8 cellular contexts compared by ENCODE assay signal in the genomic region with DNA sequence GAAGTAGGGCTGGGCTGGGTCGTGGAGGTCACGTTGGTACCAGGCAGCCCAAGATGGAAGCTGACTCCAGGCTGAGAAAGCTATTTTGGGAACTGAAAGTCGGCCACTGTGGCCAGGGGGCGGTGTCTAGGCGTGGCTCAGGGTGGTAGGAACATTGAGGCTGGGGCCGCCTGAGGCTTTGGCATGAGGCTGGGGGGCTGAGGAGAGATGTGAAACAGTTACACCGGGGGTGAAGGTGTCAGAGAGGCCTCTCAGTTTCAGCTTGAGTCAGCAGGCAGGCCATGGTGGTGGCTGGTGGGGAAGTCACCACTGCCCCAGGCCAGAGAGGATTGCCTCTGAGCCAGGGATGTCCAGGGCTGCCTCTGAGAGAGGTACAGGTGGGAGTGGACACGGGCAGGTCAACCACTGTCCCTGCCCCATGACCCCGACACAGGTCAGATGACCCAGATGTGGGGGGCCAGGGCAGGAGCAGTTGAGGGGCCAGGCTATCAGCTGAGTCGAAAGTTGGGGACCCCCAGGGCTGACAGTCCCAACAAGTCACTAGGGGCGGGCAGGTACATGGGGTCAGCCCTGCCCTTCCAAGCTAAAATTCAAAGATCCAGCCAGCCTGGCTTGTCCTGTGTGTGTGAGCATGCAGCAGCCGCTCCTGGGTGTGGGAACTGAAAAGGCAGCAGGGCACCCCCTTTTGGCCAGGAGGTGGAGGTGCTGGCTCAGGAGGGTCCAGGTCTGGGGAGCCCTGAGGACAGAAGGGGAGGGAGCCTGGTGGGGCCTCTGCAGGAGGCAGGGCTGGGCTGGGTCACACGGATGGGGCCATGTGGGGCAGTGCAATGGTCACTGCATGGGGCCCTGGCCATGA. TPM values are rescaled to one million over a fixed set of nuclear protein-coding genes. Genes with fewer than 3 reads are reported as not detected.
DNase-seq lines count a peak whose midpoint lies in the region; ATAC-seq and TF ChIP-seq lines count a peak whose summit lies in the region.

No MANE protein-coding gene starts in this region.

- H3K4me1 Mint-ChIP-seq in CD4-positive, alpha-beta T cell (ENCODE audit: low read depth) = peaks cover 17% of the 10 kb centered on the region
- peaks cover 29% of the 10 kb centered on the region for H3K4me1 Mint-ChIP-seq in activated naive CD4-positive, alpha-beta T cell treated with anti-CD3 and anti-CD28 coated beads for 36 hours (ENCODE audit: low read depth)

- POLR2A ChIA-PET in CD4-positive, alpha-beta T cell (lab: Charles Lee) = interaction anchor here (0.6 to 3.3 kb wide), 11 partner anchors 10 to 204 kb away, joined by 3 to 28 read pairs (median 6); partner anchors contain the start of genes EHBP1L1, FAM89B, MALAT1 and PCNX3

- ATAC-seq in CD4-positive, alpha-beta T cell (ENCODE audit: poor library complexity) = peak; percentile 99
- peak; percentile 74 for ATAC-seq in HG03159 (IDR thresholded peaks at IDR 0.05; ENCODE audit: unreplicated experiment)

- CTCF ChIA-PET in CD4-positive, alpha-beta T cell (lab: Charles Lee) = interaction anchor here (0.8 to 5.6 kb wide), 16 partner anchors 12 to 206 kb away, joined by 3 to 86 read pairs (median 4); partner anchors contain the start of genes EHBP1L1, FAM89B, FRMD8 and KAT5
- CTCF ChIA-PET in activated naive CD4-positive, alpha-beta T cell treated with anti-CD3 and anti-CD28 coated beads for 36 hours (lab: Charles Lee) = interaction anchor here (0.6 to 5.7 kb wide), 15 partner anchors 10 to 313 kb away, joined by 3 to 46 read pairs (median 5); partner anchors contain the start of genes EHBP1L1 and FAM89B

- H3K4me3 ChIP-seq in SJSA1 (no peak overlapping the region), right atrium auricular region (no peak overlapping the region)

- H3K9me3 ChIP-seq in CD4-positive, alpha-beta T cell (ENCODE audit: control insufficient read depth, low read length) = no peaks in the 10 kb centered on the region
- H3K9me3 ChIP-seq in SJSA1 (replicated peaks) (peaks cover 3% of the 10 kb centered on the region; the same call in 1 of the 2 replicates), right atrium auricular region (no peaks in the 10 kb centered on the region)

- H3K36me3 ChIP-seq in SJSA1 (peaks cover 82% of the 10 kb centered on the region), right atrium auricular region (peaks cover 34% of the 10 kb centered on the region)

- H3K9me3 Mint-ChIP-seq in CD4-positive, alpha-beta T cell = no peaks in the 10 kb centered on the region
- no peaks in the 10 kb centered on the region for H3K9me3 Mint-ChIP-seq in activated naive CD4-positive, alpha-beta T cell treated with anti-CD3 and anti-CD28 coated beads for 36 hours

- TF ChIP-seq POLR2A in GM19193 (IDR thresholded peaks at IDR 0.05; ENCODE audit: extremely low read depth, insufficient read depth, insufficient read length) = peak; percentile 53

- no peaks in the 10 kb centered on the region for H3K27me3 ChIP-seq in CD4-positive, alpha-beta T cell (ENCODE audit: control insufficient read depth, insufficient read depth, low read length)
- H3K27me3 ChIP-seq in SJSA1 (replicated peaks) = no peaks in the 10 kb centered on the region
- no peaks in the 10 kb centered on the region for H3K27me3 ChIP-seq in right atrium auricular region

- peak; percentile 63 to 79 (median 70) for DNase-seq in CD4-positive, alpha-beta T cell
- DNase-seq in SJSA1 (ENCODE audit: low read depth in 1 of 2, low spot score in 2 of 2) = peak; percentile 58 to 77
- DNase-seq in activated naive CD4-positive, alpha-beta T cell treated with anti-CD3 and anti-CD28 coated beads for 36 hours = peak; percentile 86
- no peak for DNase-seq in right atrium auricular region (ENCODE audit: low spot score)
- peak; percentile 65 to 73 (median 70) for DNase-seq in stimulated activated CD4-positive, alpha-beta T cell treated with anti-CD3 and anti-CD28 coated beads, Interleukin-12 subunit alpha, Interleukin-12 subunit beta, amount 100 ng/mL, for 48 hours (ENCODE audit: low read depth in 2 of 3, low spot score in 1 of 3)
- no peak for DNase-seq in cerebellar nuclear complex (lab: John Stamatoyannopoulos, UW)

- H3K27me3 Mint-ChIP-seq in CD4-positive, alpha-beta T cell = no peaks in the 10 kb centered on the region
- no peaks in the 10 kb centered on the region for H3K27me3 Mint-ChIP-seq in activated naive CD4-positive, alpha-beta T cell treated with anti-CD3 and anti-CD28 coated beads for 36 hours (ENCODE audit: low read depth)

- TF ChIP-seq CTCF in CD4-positive, alpha-beta T cell (IDR thresholded peaks at IDR 0.05) = peak; percentile 70
- peak; percentile 31 to 59 for TF ChIP-seq CTCF in right atrium auricular region (IDR thresholded peaks at IDR 0.05)

- peaks cover 14% of the 10 kb centered on the region for H3K4me1 ChIP-seq in SJSA1 (replicated peaks)
- peaks cover 0 to 63% of the 10 kb centered on the region in 2 donors for H3K4me1 ChIP-seq in right atrium auricular region

- H3K27ac Mint-ChIP-seq in CD4-positive, alpha-beta T cell = peak overlapping the region; percentile 21
- H3K27ac Mint-ChIP-seq in activated naive CD4-positive, alpha-beta T cell treated with anti-CD3 and anti-CD28 coated beads for 36 hours = peak overlapping the region; percentile 90

- peaks cover 47% of the 10 kb centered on the region for H3K36me3 Mint-ChIP-seq in CD4-positive, alpha-beta T cell (ENCODE audit: low read depth)
- peaks cover 2% of the 10 kb centered on the region for H3K36me3 Mint-ChIP-seq in activated naive CD4-positive, alpha-beta T cell treated with anti-CD3 and anti-CD28 coated beads for 36 hours (ENCODE audit: low read depth)

- peak overlapping the region; percentile 1 for H3K27ac ChIP-seq in CD4-positive, alpha-beta T cell (ENCODE audit: low read depth, low read length)
- H3K27ac ChIP-seq in SJSA1 (no peak overlapping the region), right atrium auricular region (peak overlapping the region; percentile 70)

- no peak overlapping the region for H3K4me3 Mint-ChIP-seq in CD4-positive, alpha-beta T cell
- H3K4me3 Mint-ChIP-seq in activated naive CD4-positive, alpha-beta T cell treated with anti-CD3 and anti-CD28 coated beads for 36 hours = no peak overlapping the region

- intact Hi-C loops in CD4-positive, alpha-beta T cell (cut with DNase I, micrococcal nuclease) = loop anchor here (1.0 kb wide), 3 partner anchors 14 to 222 kb away; no protein-coding TSS in a partner anchor
- intact Hi-C loops in activated naive CD4-positive, alpha-beta T cell treated with anti-CD3 and anti-CD28 coated beads for 36 hours (cut with micrococcal nuclease) = loop anchor here (1.0 kb wide), 3 partner anchors 14 to 222 kb away; no protein-coding TSS in a partner anchor

RNA-seq across cellular contexts. Expression of gene KCNK7, which starts 7.2 kb away (rescaled TPM):
- 1 to 10 TPM; 4.9 to 5.0 TPM for total RNA-seq in CD4-positive, alpha-beta T cell
- 0.13 TPM in 1 of 2 replicates, not detected in the other for total RNA-seq in SJSA1 (2014; rRNA removed; shearing (Covaris generic))
- under 1 TPM in 1 of 2 experiments, not detected in 1; 0.35 TPM for total RNA-seq in activated naive CD4-positive, alpha-beta T cell treated with anti-CD3 and anti-CD28 coated beads for 36 hours
- under 1 TPM in 1 of 2 donors, not detected in 1; 0.39 TPM for total RNA-seq in right atrium auricular region

RNA-seq across cellular contexts. Expression of gene EHBP1L1, which starts 12.6 kb away (rescaled TPM):
- total RNA-seq in CD4-positive, alpha-beta T cell = 10 to 100 TPM; 82.6 to 88.5 TPM
- 103 and 107 TPM in 2 replicates for total RNA-seq in SJSA1 (2014; rRNA removed; shearing (Covaris generic))
- total RNA-seq in activated naive CD4-positive, alpha-beta T cell treated with anti-CD3 and anti-CD28 coated beads for 36 hours = 10 to 100 TPM; 51.9 to 54.6 TPM
- total RNA-seq in right atrium auricular region = 10 to 100 TPM; 20.5 to 85.3 TPM

RNA-seq across cellular contexts. Expression of gene FAM89B, which starts 16.1 kb away (rescaled TPM):
- total RNA-seq in CD4-positive, alpha-beta T cell = 10 to 100 TPM; 23.3 to 27.3 TPM
- total RNA-seq in SJSA1 (2014; rRNA removed; shearing (Covaris generic)) = 35.1 and 64.9 TPM in 2 replicates
- total RNA-seq in activated naive CD4-positive, alpha-beta T cell treated with anti-CD3 and anti-CD28 coated beads for 36 hours = 10 to 100 TPM; 12.4 to 12.8 TPM
- total RNA-seq in right atrium auricular region = 10 to 100 TPM; 25.7 to 51.0 TPM

RNA-seq across cellular contexts. Expression of gene ZNRD2, which starts 18.1 kb away (rescaled TPM):
- 10 to 100 TPM; 38.7 to 39.9 TPM for total RNA-seq in CD4-positive, alpha-beta T cell
- 109 and 111 TPM in 2 replicates for total RNA-seq in SJSA1 (2014; rRNA removed; shearing (Covaris generic))
- total RNA-seq in activated naive CD4-positive, alpha-beta T cell treated with anti-CD3 and anti-CD28 coated beads for 36 hours = 10 to 100 TPM; 41.4 to 42.5 TPM
- 10 to 100 TPM; 36.1 to 50.6 TPM for total RNA-seq in right atrium auricular region

RNA-seq across cellular contexts. Expression of gene MAP3K11, which starts 25.6 kb away (rescaled TPM):
- 10 to 100 TPM; 45.2 to 45.8 TPM for total RNA-seq in CD4-positive, alpha-beta T cell
- 37.9 and 55.8 TPM in 2 replicates for total RNA-seq in SJSA1 (2014; rRNA removed; shearing (Covaris generic))
- total RNA-seq in activated naive CD4-positive, alpha-beta T cell treated with anti-CD3 and anti-CD28 coated beads for 36 hours = 10 to 100 TPM; 28.9 to 32.7 TPM
- 10 to 100 TPM; 21.1 to 30.5 TPM for total RNA-seq in right atrium auricular region

Comparison
In these comparisons a context has a peak if more than half of its experiments do, and no peak if none do; other contexts are left out.
1. DNase-seq: peak in CD4-positive, alpha-beta T cell (10 of 10), SJSA1 (2 of 2), activated naive CD4-positive, alpha-beta T cell treated with anti-CD3 and anti-CD28 coated beads for 36 hours (single experiment) and stimulated activated CD4-positive, alpha-beta T cell treated with anti-CD3 and anti-CD28 coated beads, Interleukin-12 subunit alpha, Interleukin-12 subunit beta, amount 100 ng/mL, for 48 hours (3 of 3); none in right atrium auricular region (single experiment) and cerebellar nuclear complex (0 of 2).